Comparison of ENCODE assay signal across 1 cellular context in genomic region chr4:25178838-25179261, GRCh38.
TF ChIP-seq lines count a peak whose summit lies in the region.

No MANE protein-coding gene starts in this region.

TF ChIP-seq in liver, 16 proteins besides CTCF, POLR2A, EP300 and RAD21:
- TF ChIP-seq REST (IDR thresholded peaks at IDR 0.05) (peak; percentile 66), MAX (IDR thresholded peaks at IDR 0.05) (peak; percentile 62), TAF1 (conservative IDR thresholded peaks at IDR 0.05) (peak; percentile 32), ATF3 (IDR thresholded peaks at IDR 0.05) (no peak), FOXA1 (IDR thresholded peaks at IDR 0.05) (peak; percentile 55), RXRA (IDR thresholded peaks at IDR 0.05) (peak; percentile 64 to 65), JUND (IDR thresholded peaks at IDR 0.05) (peak; percentile 31 to 48), YY1 (IDR thresholded peaks at IDR 0.05) (peak; percentile 59), ZBTB33 (IDR thresholded peaks at IDR 0.05) (no peak), HNF4G (IDR thresholded peaks at IDR 0.05) (peak; percentile 95), EGR1 (IDR thresholded peaks at IDR 0.05; ENCODE audit: low read depth in 2 of 2) (no peak), HNF4A (conservative IDR thresholded peaks at IDR 0.05) (peak; percentile 99 to 100), NR2F2 (IDR thresholded peaks at IDR 0.05) (no peak), SP1 (IDR thresholded peaks at IDR 0.05) (peak; percentile 96), FOXA2 (IDR thresholded peaks at IDR 0.05) (peak; percentile 63), GABPA (IDR thresholded peaks at IDR 0.05 in 1 of 2, conservative IDR thresholded peaks at IDR 0.05 in 1 of 2) (peak in 1 of 2 donors; percentile 16)
